1 cellular context compared by ENCODE assay signal in genomic region chr9:37415011-37415719, GRCh38.
A peak's percentile ranks its signal among the peaks of the same experiment; 100 is the strongest.
TF ChIP-seq lines count a peak whose summit lies in the region.

No MANE protein-coding gene starts in this region.

TF ChIP-seq in HepG2, 621 proteins besides CTCF, POLR2A, EP300 and RAD21 (continues in another document):
- TF ChIP-seq ISL2 (CRISPR knock-in tag; IDR thresholded peaks at IDR 0.05) (peak; percentile 30; the same call in 1 of the 2 replicates), SIN3B (IDR thresholded peaks at IDR 0.05; ENCODE audit: low read length) (no peak), FOSL1 (CRISPR knock-in tag; IDR thresholded peaks at IDR 0.05; ENCODE audit: borderline replicate concordance) (no peak), ZNF773 (CRISPR knock-in tag; IDR thresholded peaks at IDR 0.05; ENCODE audit: borderline replicate concordance) (no peak), ZBTB8A (CRISPR knock-in tag; IDR thresholded peaks at IDR 0.05; ENCODE audit: borderline replicate concordance, low read depth) (no peak), ZNF329 (CRISPR knock-in tag; IDR thresholded peaks at IDR 0.05; ENCODE audit: low read depth) (no peak), ZNF597 (CRISPR knock-in tag; IDR thresholded peaks at IDR 0.05) (no peak), SKI (IDR thresholded peaks at IDR 0.05; ENCODE audit: partially characterized antibody) (no peak), ATF5 (CRISPR knock-in tag; IDR thresholded peaks at IDR 0.05; ENCODE audit: low read depth) (no peak), SNAI1 (CRISPR knock-in tag; IDR thresholded peaks at IDR 0.05; ENCODE audit: borderline replicate concordance) (no peak), CBX1 (IDR thresholded peaks at IDR 0.05; ENCODE audit: low read depth) (no peak), HNRNPLL (IDR thresholded peaks at IDR 0.05; ENCODE audit: low read depth, low read length, poor library complexity, severe bottlenecking) (no peak), ATAD3A (CRISPR knock-in tag; IDR thresholded peaks at IDR 0.05) (no peak), PBX2 (CRISPR knock-in tag; IDR thresholded peaks at IDR 0.05) (no peak), FOXO4 (CRISPR knock-in tag; conservative IDR thresholded peaks at IDR 0.05) (no peak), KMT2B (CRISPR knock-in tag; IDR thresholded peaks at IDR 0.05) (no peak), ZNF142 (CRISPR knock-in tag; IDR thresholded peaks at IDR 0.05) (no peak), KDM4B (CRISPR knock-in tag; IDR thresholded peaks at IDR 0.05) (no peak), CHD4 (IDR thresholded peaks at IDR 0.05; ENCODE audit: borderline replicate concordance, low read length) (no peak; the same call in 1 of the 2 replicates), FOXA3 (CRISPR knock-in tag; IDR thresholded peaks at IDR 0.05) (peak; percentile 50; the same call in 1 of the 2 replicates), TOPORS (CRISPR knock-in tag; IDR thresholded peaks at IDR 0.05) (no peak), DR1 (CRISPR knock-in tag; IDR thresholded peaks at IDR 0.05) (no peak; the same call in 1 of the 2 replicates), IRX3 (CRISPR knock-in tag; IDR thresholded peaks at IDR 0.05; ENCODE audit: borderline replicate concordance, low read depth) (no peak), MIER2 (CRISPR knock-in tag; IDR thresholded peaks at IDR 0.05) (0 out of 2 replicates have a peak, but pooled peaks have one; percentile 14), TMF1 (CRISPR knock-in tag; IDR thresholded peaks at IDR 0.05; ENCODE audit: low read depth) (no peak), ZNF841 (CRISPR knock-in tag; IDR thresholded peaks at IDR 0.05; ENCODE audit: borderline replicate concordance) (no peak), ZNF782 (CRISPR knock-in tag; IDR thresholded peaks at IDR 0.05; ENCODE audit: borderline replicate concordance) (no peak), ZNF530 (CRISPR knock-in tag; IDR thresholded peaks at IDR 0.05; ENCODE audit: low read depth) (no peak), ZNF609 (CRISPR knock-in tag; IDR thresholded peaks at IDR 0.05; ENCODE audit: borderline replicate concordance) (no peak), MIXL1 (CRISPR knock-in tag; IDR thresholded peaks at IDR 0.05) (no peak), FOXC1 (CRISPR knock-in tag; IDR thresholded peaks at IDR 0.05; ENCODE audit: borderline replicate concordance) (no peak), ZNF512 (CRISPR knock-in tag; IDR thresholded peaks at IDR 0.05) (no peak), ETS1 (CRISPR knock-in tag; IDR thresholded peaks at IDR 0.05) (no peak), ZNF550 (CRISPR knock-in tag; IDR thresholded peaks at IDR 0.05; ENCODE audit: borderline replicate concordance) (no peak), SIN3A (IDR thresholded peaks at IDR 0.05; ENCODE audit: borderline replicate concordance, low read depth, low read length) (no peak), ZNF3 (CRISPR knock-in tag; IDR thresholded peaks at IDR 0.05) (no peak), HES4 (CRISPR knock-in tag; IDR thresholded peaks at IDR 0.05; ENCODE audit: borderline replicate concordance) (no peak), ZNF772 (CRISPR knock-in tag; IDR thresholded peaks at IDR 0.05) (no peak), ZBTB39 (CRISPR knock-in tag; IDR thresholded peaks at IDR 0.05) (no peak), ZNF737 (CRISPR knock-in tag; IDR thresholded peaks at IDR 0.05; ENCODE audit: borderline replicate concordance) (no peak)
